In genomic region chr1:201570158-201570885, GRCh38 we compare ENCODE assay signal across 31 cellular contexts. TPM values are rescaled to one million over a fixed set of nuclear protein-coding genes. Genes with fewer than 3 reads are reported as not detected.
A peak's percentile ranks its signal among the peaks of the same experiment; 100 is the strongest.
DNase-seq lines count a peak whose midpoint lies in the region; ATAC-seq and TF ChIP-seq lines count a peak whose summit lies in the region.
"Had no signal": no experiment of that assay in that cellular context is flagged by ENCODE, and none has a peak within 500 bp of the region (broad histone marks: within the 10 kb centered on the region; RNA-seq: fewer than 3 reads in every experiment).

No MANE protein-coding gene starts in this region.

- no peaks in the 10 kb centered on the region for H4K20me1 ChIP-seq in neural progenitor cell (ENCODE audit: low read depth)

- no peak overlapping the region for H3K4me3 Mint-ChIP-seq in neural progenitor cell
- H3K4me3 Mint-ChIP-seq: activated naive CD4-positive, alpha-beta T cell treated with anti-CD3 and anti-CD28 coated beads, Interleukin-2, amount 10 ng/mL, durations not matched to agents 7 days and 5 days; CD8-positive, alpha-beta T cell; naive thymus-derived CD8-positive, alpha-beta T cell; stimulated activated naive B cell treated with anti-CD40 and anti-IgM and Interleukin-4, amounts not matched to agents 10 μg/mL and 1 μg/mL and 100 μg/mL, for 72 hours; T-cell had no signal

- TF ChIP-seq CTCF in heart left ventricle (IDR thresholded peaks at IDR 0.05) (no peak), neural progenitor cell (IDR thresholded peaks at IDR 0.05) (no peak), upper lobe of right lung (IDR thresholded peaks at IDR 0.05) (no peak)

- H3K4me1 ChIP-seq in heart left ventricle (peaks cover 11 to 82% (median 61%) of the 10 kb centered on the region in 12 donors), right cardiac atrium (ENCODE audit: control insufficient read depth, insufficient read depth, low read length) (peaks cover 24% of the 10 kb centered on the region), duodenal mucosa (ENCODE audit: control insufficient read depth in 1 of 2, insufficient read depth in 2 of 2, low read length in 2 of 2) (peaks cover 4 to 12% of the 10 kb centered on the region in 2 donors), neural progenitor cell (peaks cover 12% of the 10 kb centered on the region), upper lobe of right lung (peaks cover 22% of the 10 kb centered on the region), SJCRH30 (peaks cover 12% of the 10 kb centered on the region)
- H3K4me1 ChIP-seq: pancreas, right lobe of liver had no signal

- H3K4me3 ChIP-seq in heart left ventricle (no peak overlapping the region), right cardiac atrium (ENCODE audit: low read length) (no peak overlapping the region), duodenal mucosa (ENCODE audit: low read depth in 1 of 2, low read length in 2 of 2) (no peak overlapping the region), neural progenitor cell (no peak overlapping the region), upper lobe of right lung (no peak overlapping the region), SJCRH30 (no peak overlapping the region)
- H3K4me3 ChIP-seq: esophagus muscularis mucosa, gastroesophageal sphincter, GM12878, pancreas, right lobe of liver, thoracic aorta had no signal

- intact Hi-C loops in heart left ventricle (cut with DNase I) (loop anchor here in 1 of 10 donors (5.0 kb wide), 1 partner anchor 57 kb away; no protein-coding TSS in a partner anchor), right cardiac atrium (cut with DNase I) (no loop called here), upper lobe of right lung (cut with DNase I) (no loop called here)

- no peaks in the 10 kb centered on the region for H3F3A ChIP-seq in neural progenitor cell (ENCODE audit: low read depth)

- H3K79me2 ChIP-seq in neural progenitor cell (ENCODE audit: low read depth), result no peaks in the 10 kb centered on the region

- H3K27ac ChIP-seq in heart left ventricle, result peak overlapping the region in 8 of 12 donors; percentile 4 to 68 (median 40)
- no peak overlapping the region for H3K27ac ChIP-seq in right cardiac atrium (ENCODE audit: low read length)
- peak overlapping the region; percentile 24 for H3K27ac ChIP-seq in duodenal mucosa (ENCODE audit: low read depth, low read length)
- H3K27ac ChIP-seq in neural progenitor cell, result no peak overlapping the region
- H3K27ac ChIP-seq in upper lobe of right lung, result peak overlapping the region; percentile 32
- H3K27ac ChIP-seq in SJCRH30, result no peak overlapping the region
- H3K27ac ChIP-seq: gastroesophageal sphincter, pancreas, right lobe of liver, thoracic aorta had no signal

- ATAC-seq in heart left ventricle, result no peak
- no peak for ATAC-seq in right cardiac atrium
- no peak for ATAC-seq in upper lobe of right lung
- ATAC-seq in HG03520 (IDR thresholded peaks at IDR 0.05; ENCODE audit: unreplicated experiment), result no peak
- ATAC-seq: activated CD4-positive, CD25-positive, alpha-beta regulatory T cell treated with anti-CD3 and anti-CD28 coated beads, Interleukin-2, amount 50 U/mL, for 24 hours; CD8-positive, alpha-beta T cell; GM12878; HCT116; naive thymus-derived CD8-positive, alpha-beta T cell; Panc1; stimulated activated naive B cell treated with anti-CD40 and anti-IgM and Interleukin-4, amounts not matched to agents 10 μg/mL and 1 μg/mL and 100 μg/mL, for 72 hours; T-cell had no signal

- TF ChIP-seq POLR2A in heart left ventricle (IDR thresholded peaks at IDR 0.05), result no peak

- H3K9ac ChIP-seq in duodenal mucosa (ENCODE audit: low read depth in 1 of 2, low read length in 2 of 2) (no peak overlapping the region), neural progenitor cell (no peak overlapping the region)

- H3K27ac Mint-ChIP-seq in neural progenitor cell, result peak overlapping the region; percentile 72
- H3K27ac Mint-ChIP-seq: activated naive CD4-positive, alpha-beta T cell treated with anti-CD3 and anti-CD28 coated beads, Interleukin-2, amount 10 ng/mL, durations not matched to agents 7 days and 5 days; CD8-positive, alpha-beta T cell; naive thymus-derived CD8-positive, alpha-beta T cell; stimulated activated naive B cell treated with anti-CD40 and anti-IgM and Interleukin-4, amounts not matched to agents 10 μg/mL and 1 μg/mL and 100 μg/mL, for 72 hours; T-cell had no signal

- H2AFZ ChIP-seq in neural progenitor cell (replicated peaks), result no peak overlapping the region

- H3K27me3 ChIP-seq in heart left ventricle, result no peaks in the 10 kb centered on the region
- H3K27me3 ChIP-seq in right cardiac atrium (ENCODE audit: control insufficient read depth, insufficient read depth), result no peaks in the 10 kb centered on the region
- H3K27me3 ChIP-seq in duodenal mucosa (ENCODE audit: control insufficient read depth in 1 of 2, insufficient read depth in 2 of 2, low read length in 2 of 2), result no peaks in the 10 kb centered on the region
- H3K27me3 ChIP-seq in neural progenitor cell, result no peaks in the 10 kb centered on the region
- H3K27me3 ChIP-seq in upper lobe of right lung, result no peaks in the 10 kb centered on the region
- no peaks in the 10 kb centered on the region for H3K27me3 ChIP-seq in SJCRH30
- H3K27me3 ChIP-seq: esophagus muscularis mucosa, gastroesophageal sphincter, pancreas, right lobe of liver had no signal

- no peaks in the 10 kb centered on the region for H3K9me3 Mint-ChIP-seq in neural progenitor cell
- H3K9me3 Mint-ChIP-seq: activated naive CD4-positive, alpha-beta T cell treated with anti-CD3 and anti-CD28 coated beads, Interleukin-2, amount 10 ng/mL, durations not matched to agents 7 days and 5 days; CD8-positive, alpha-beta T cell; naive thymus-derived CD8-positive, alpha-beta T cell; stimulated activated naive B cell treated with anti-CD40 and anti-IgM and Interleukin-4, amounts not matched to agents 10 μg/mL and 1 μg/mL and 100 μg/mL, for 72 hours; T-cell had no signal

- H3K9me3 ChIP-seq in heart left ventricle (no peaks in the 10 kb centered on the region), right cardiac atrium (ENCODE audit: control insufficient read depth, low read length) (no peaks in the 10 kb centered on the region), duodenal mucosa (ENCODE audit: control insufficient read depth in 1 of 2, low read length in 2 of 2) (no peaks in the 10 kb centered on the region), neural progenitor cell (ENCODE audit: low read depth) (no peaks in the 10 kb centered on the region), upper lobe of right lung (no peaks in the 10 kb centered on the region), SJCRH30 (replicated peaks) (no peaks in the 10 kb centered on the region)
- H3K9me3 ChIP-seq: esophagus muscularis mucosa, gastroesophageal sphincter, pancreas, right lobe of liver, thoracic aorta had no signal

- H3K36me3 Mint-ChIP-seq in neural progenitor cell, result no peaks in the 10 kb centered on the region
- H3K36me3 Mint-ChIP-seq: activated naive CD4-positive, alpha-beta T cell treated with anti-CD3 and anti-CD28 coated beads, Interleukin-2, amount 10 ng/mL, durations not matched to agents 7 days and 5 days; CD8-positive, alpha-beta T cell; naive thymus-derived CD8-positive, alpha-beta T cell; stimulated activated naive B cell treated with anti-CD40 and anti-IgM and Interleukin-4, amounts not matched to agents 10 μg/mL and 1 μg/mL and 100 μg/mL, for 72 hours; T-cell had no signal

- H3K4me2 ChIP-seq in neural progenitor cell, result no peak overlapping the region

- no peaks in the 10 kb centered on the region for H3K27me3 Mint-ChIP-seq in neural progenitor cell (ENCODE audit: insufficient read depth, low read depth)
- H3K27me3 Mint-ChIP-seq: stimulated activated naive B cell treated with anti-CD40 and anti-IgM and Interleukin-4, amounts not matched to agents 10 μg/mL and 1 μg/mL and 100 μg/mL, for 72 hours had no signal

- DNase-seq in heart left ventricle (no peak), right cardiac atrium (no peak), neural progenitor cell (ENCODE audit: low spot score) (no peak), upper lobe of right lung (no peak), SJCRH30 (no peak), LoVo (ENCODE audit: low spot score) (no peak)
- DNase-seq: activated CD4-positive, alpha-beta T cell treated with anti-CD3 and anti-CD28 coated beads, Interleukin-2, amount 50 U/mL, for 48 hours; activated naive CD4-positive, alpha-beta T cell treated with anti-CD3 and anti-CD28 coated beads, Interleukin-2, amount 10 ng/mL, durations not matched to agents 7 days and 5 days; CD8-positive, alpha-beta T cell; DMS 273 treated with DMSO at 0.1 percent for 48 hours; effector memory CD4-positive, alpha-beta T cell; EL; KG1; naive thymus-derived CD8-positive, alpha-beta T cell; NCI-H1417 treated with DMSO at 0.1 percent for 48 hours; NCI-H2107; NCI-H510A; SIG-M5; stimulated activated naive B cell treated with anti-CD40 and anti-IgM and Interleukin-4, amounts not matched to agents 10 μg/mL and 1 μg/mL and 100 μg/mL, for 72 hours; T-cell had no signal

- WGBS in heart left ventricle, 4 donors, result 81 to 90% (median 84%) methylated on average over 2 to 4 of the region's 4 CpGs
- 79% methylated on average over 4 of the region's 4 CpGs for WGBS in right cardiac atrium

- peaks cover 22% of the 10 kb centered on the region for H3K4me1 Mint-ChIP-seq in neural progenitor cell
- H3K4me1 Mint-ChIP-seq: stimulated activated naive B cell treated with anti-CD40 and anti-IgM and Interleukin-4, amounts not matched to agents 10 μg/mL and 1 μg/mL and 100 μg/mL, for 72 hours had no signal

- H3K36me3 ChIP-seq in heart left ventricle (no peaks in the 10 kb centered on the region), duodenal mucosa (ENCODE audit: control insufficient read depth in 1 of 2, insufficient read depth in 2 of 2, low read length in 2 of 2) (no peaks in the 10 kb centered on the region), neural progenitor cell (no peaks in the 10 kb centered on the region), upper lobe of right lung (no peaks in the 10 kb centered on the region), SJCRH30 (peaks cover 4% of the 10 kb centered on the region)
- H3K36me3 ChIP-seq: esophagus muscularis mucosa, gastroesophageal sphincter, pancreas, right lobe of liver, thoracic aorta had no signal

RNA-seq across cellular contexts. Expression of gene NAV1, which starts 31.4 kb away (rescaled TPM):
- total RNA-seq in heart left ventricle (100 to 1,000 TPM in 1 of 9 donors, 10 to 100 TPM in 8; 58.0 to 107 (median 85.0) TPM), right cardiac atrium (10 to 100 TPM; 13.3 to 29.1 (median 20.6) TPM), neural progenitor cell (ENCODE audit: low replicate concordance) (60.7 and 83.0 TPM in 2 replicates), upper lobe of right lung (34.1 TPM)
- polyA plus RNA-seq in heart left ventricle (10 to 100 TPM; 30.5 to 37.6 TPM), right cardiac atrium (8.0 TPM)
- 63.8 and 68.2 TPM in 2 replicates for total RNA-seq in SJCRH30 (2014; rRNA removed; shearing (Covaris generic))

Comparison
In these comparisons a context has a peak if more than half of its experiments do, and no peak if none do; other contexts are left out.
1. H3K27ac ChIP-seq: peak in heart left ventricle (8 of 12), duodenal mucosa (single experiment) and upper lobe of right lung (single experiment); none in right cardiac atrium (single experiment), neural progenitor cell (single experiment) and SJCRH30 (single experiment).